Comparison of ENCODE assay signal across 12 cellular contexts in the genomic region with DNA sequence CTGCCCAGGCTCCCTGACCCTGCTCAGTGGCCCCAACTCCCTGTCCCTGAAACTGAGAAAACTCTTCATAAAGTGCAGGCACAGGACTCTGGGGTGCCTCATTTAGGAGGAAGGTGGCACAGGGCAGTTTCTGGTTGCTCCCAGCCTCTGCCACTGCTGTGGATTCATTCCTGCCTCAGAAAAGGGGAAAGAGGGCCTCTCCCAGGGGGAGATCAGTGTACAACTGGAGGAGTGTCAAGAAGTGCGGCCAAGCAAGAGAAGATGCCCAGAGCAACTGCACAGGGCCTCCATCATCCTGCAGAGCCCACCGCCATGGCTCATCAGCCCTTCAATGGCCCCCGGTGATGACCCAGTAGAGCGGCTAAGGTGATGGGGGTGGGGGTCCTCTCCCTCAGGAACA.
"Had no signal": no experiment of that assay in that cellular context is flagged by ENCODE, and none has a peak within 500 bp of the region (broad histone marks: within the 10 kb centered on the region; RNA-seq: fewer than 3 reads in every experiment).

No MANE protein-coding gene starts in this region.

- H3K9me3 Mint-ChIP-seq: activated B cell treated with CpG ODN at 0.5 μM for 24 hours had no signal

- H3K4me3 Mint-ChIP-seq: activated B cell treated with CpG ODN at 0.5 μM for 24 hours; activated T-cell treated with anti-CD3 and anti-CD28 coated beads, Interleukin-2, amount 50 U/mL, for 24 hours; T-helper 17 cell had no signal

- H3K27ac ChIP-seq: cardiac muscle cell, left lung, testis had no signal

- H3K27me3 ChIP-seq: cardiac muscle cell, heart left ventricle, testis had no signal

- H3K4me3 ChIP-seq: cardiac muscle cell, heart left ventricle, left lung, testis had no signal

- H3K36me3 ChIP-seq: cardiac muscle cell, heart left ventricle, left lung had no signal

- H3K4me1 Mint-ChIP-seq: activated B cell treated with CpG ODN at 0.5 μM for 24 hours had no signal

- DNase-seq: activated B cell treated with CpG ODN at 0.5 μM for 24 hours; activated CD4-positive, alpha-beta T cell treated with anti-CD3 and anti-CD28 coated beads, Interleukin-2, amount 50 U/mL, for 1 hour; activated effector memory CD4-positive, alpha-beta T cell treated with anti-CD3 and anti-CD28 coated beads, Interleukin-2, amount 50 U/mL, for 16 hours; activated T-cell treated with anti-CD3 and anti-CD28 coated beads, Interleukin-2, amount 50 U/mL, for 24 hours; heart left ventricle; left lung; occipital lobe; stimulated activated CD4-positive, alpha-beta T cell treated with anti-CD3 and anti-CD28 coated beads, Interleukin-12 subunit alpha, Interleukin-12 subunit beta, amount 100 ng/mL, for 4 hours; stimulated activated naive CD8-positive, alpha-beta T cell treated with anti-CD3 and anti-CD28 coated beads, Interleukin-15, Interleukin-2, amounts not matched to agents 100 U/mL and 50 U/mL, for 24 hours; T-helper 17 cell; testis had no signal

- H3K4me1 ChIP-seq: left lung had no signal

- H3K27me3 Mint-ChIP-seq: activated B cell treated with CpG ODN at 0.5 μM for 24 hours; activated T-cell treated with anti-CD3 and anti-CD28 coated beads, Interleukin-2, amount 50 U/mL, for 24 hours; T-helper 17 cell had no signal

- ATAC-seq: heart left ventricle; left lung; stimulated activated naive CD8-positive, alpha-beta T cell treated with anti-CD3 and anti-CD28 coated beads, Interleukin-15, Interleukin-2, amounts not matched to agents 100 U/mL and 50 U/mL, for 24 hours; T-helper 17 cell had no signal

- H3K27ac Mint-ChIP-seq: activated B cell treated with CpG ODN at 0.5 μM for 24 hours; activated T-cell treated with anti-CD3 and anti-CD28 coated beads, Interleukin-2, amount 50 U/mL, for 24 hours; T-helper 17 cell had no signal

- H3K9me3 ChIP-seq: heart left ventricle, left lung, testis had no signal
